In genomic region chr5:127072861-127073846, GRCh38 we compare ENCODE assay signal across 8 cellular contexts. TPM values are rescaled to one million over a fixed set of nuclear protein-coding genes. Genes with fewer than 3 reads are reported as not detected.
A peak's percentile ranks its signal among the peaks of the same experiment; 100 is the strongest.
DNase-seq lines count a peak whose midpoint lies in the region; ATAC-seq and TF ChIP-seq lines count a peak whose summit lies in the region.

Gene C5orf63 (minus strand): TSS chr5:127073502. CDS start chr5:127058995, 14,507 bp downstream.

- peaks cover 19% of the 10 kb centered on the region for H3K4me1 Mint-ChIP-seq in neural progenitor cell

- peaks cover 6% of the 10 kb centered on the region for H3K27me3 Mint-ChIP-seq in neural progenitor cell (ENCODE audit: insufficient read depth, low read depth)

- DNase-seq in AML-193 (lab: John Stamatoyannopoulos, UW) (peak; percentile 51 to 59), GM19238 (ENCODE audit: insufficient read length, low spot score) (peak; percentile 76), RPMI7951 (ENCODE audit: low read depth) (peak; percentile 58), glomerular visceral epithelial cell (ENCODE audit: extremely low spot score) (peak; percentile 66), retinal pigment epithelial cell (ENCODE audit: low read depth) (no peak), neural progenitor cell (ENCODE audit: low spot score) (no peak)
- peak; percentile 87 for DNase-seq in activated effector memory CD4-positive, alpha-beta T cell treated with anti-CD3 and anti-CD28 coated beads, Interleukin-2, amount 50 U/mL, for 16 hours

- no peaks in the 10 kb centered on the region for H3K36me3 ChIP-seq in neural progenitor cell

- H3K36me3 Mint-ChIP-seq in neural progenitor cell = no peaks in the 10 kb centered on the region

- no peaks in the 10 kb centered on the region for H3K9me3 ChIP-seq in neural progenitor cell (ENCODE audit: low read depth)

- H4K20me1 ChIP-seq in neural progenitor cell (ENCODE audit: low read depth) = no peaks in the 10 kb centered on the region

- no peak within 1 kb of the TSS for H3K9ac ChIP-seq in neural progenitor cell

- no peak within 1 kb of the TSS for H3K27ac Mint-ChIP-seq in neural progenitor cell

- H3K9me3 Mint-ChIP-seq in neural progenitor cell = no peaks in the 10 kb centered on the region

- H2AFZ ChIP-seq in neural progenitor cell (replicated peaks) = no peak within 1 kb of the TSS

- TF ChIP-seq CTCF in retinal pigment epithelial cell (conservative IDR thresholded peaks at IDR 0.05; ENCODE audit: low read depth, low read length) = no peak
- no peak for TF ChIP-seq CTCF in neural progenitor cell (IDR thresholded peaks at IDR 0.05)

- H3K79me2 ChIP-seq in neural progenitor cell (ENCODE audit: low read depth) = no peaks in the 10 kb centered on the region

- no peak within 1 kb of the TSS for H3K4me2 ChIP-seq in neural progenitor cell

- H3K4me3 ChIP-seq in retinal pigment epithelial cell (ENCODE audit: low read length) = peak within 1 kb of the TSS; percentile 72
- no peak within 1 kb of the TSS for H3K4me3 ChIP-seq in neural progenitor cell

- ATAC-seq in HG03342 (IDR thresholded peaks at IDR 0.05; ENCODE audit: unreplicated experiment) = peak; percentile 93

- no peaks in the 10 kb centered on the region for H3K27me3 ChIP-seq in neural progenitor cell

- H3F3A ChIP-seq in neural progenitor cell (ENCODE audit: low read depth) = no peaks in the 10 kb centered on the region

- no peak within 1 kb of the TSS for H3K27ac ChIP-seq in neural progenitor cell

- H3K4me3 Mint-ChIP-seq in neural progenitor cell = no peak within 1 kb of the TSS

- H3K4me1 ChIP-seq in neural progenitor cell = no peaks in the 10 kb centered on the region

RNA-seq across cellular contexts. Expression of gene C5orf63, which starts in this region (rescaled TPM):
- total RNA-seq in RPMI7951 (2014; rRNA removed; shearing (Covaris generic)) = 8.3 and 8.8 TPM in 2 replicates
- 0.09 and 1.5 TPM in 2 replicates for total RNA-seq in neural progenitor cell (ENCODE audit: low replicate concordance)

Comparison
In these comparisons a context has a peak if more than half of its experiments do, and no peak if none do; other contexts are left out.
1. DNase-seq: peak in AML-193 (2 of 2), GM19238 (single experiment), RPMI7951 (single experiment), activated effector memory CD4-positive, alpha-beta T cell treated with anti-CD3 and anti-CD28 coated beads, Interleukin-2, amount 50 U/mL, for 16 hours (single experiment) and glomerular visceral epithelial cell (single experiment); none in retinal pigment epithelial cell (single experiment) and neural progenitor cell (single experiment).